Comparison of ENCODE assay signal across 8 cellular contexts in the genomic region with DNA sequence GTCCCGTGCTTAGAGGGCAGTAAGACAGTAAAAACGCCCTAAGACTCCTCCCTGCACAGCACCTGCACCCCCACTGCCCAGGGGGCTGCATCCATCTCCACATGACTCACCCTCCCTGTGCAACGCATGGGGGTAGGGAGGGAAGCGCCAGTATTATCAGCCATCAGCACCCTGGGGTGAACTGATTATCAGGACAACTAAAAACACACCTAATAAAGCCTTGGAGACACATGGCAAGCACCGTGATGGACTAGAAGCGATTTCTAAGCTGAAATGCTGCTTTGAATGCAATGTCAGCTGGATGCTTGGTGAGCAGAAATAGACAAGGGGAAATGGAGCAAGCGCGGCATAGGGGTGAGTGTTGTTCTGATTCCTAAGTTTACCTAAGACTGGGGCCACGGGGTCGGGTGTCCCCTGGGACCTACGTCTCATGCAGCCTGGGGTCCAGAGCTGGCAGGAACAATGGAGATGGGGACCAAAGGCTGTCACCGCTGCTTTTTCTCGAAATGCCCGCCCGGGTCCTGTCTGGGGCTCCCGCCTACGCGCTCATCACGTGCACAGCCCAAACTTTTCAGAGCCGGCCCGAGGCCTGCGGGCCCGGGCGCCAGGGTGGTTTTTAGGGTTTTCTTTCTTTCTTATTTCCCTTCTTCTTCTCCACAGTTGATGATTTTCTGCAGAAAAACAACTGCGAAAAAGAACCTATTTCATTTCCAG. TPM values are rescaled to one million over a fixed set of nuclear protein-coding genes. Genes with fewer than 3 reads are reported as not detected.
DNase-seq lines count a peak whose midpoint lies in the region; ATAC-seq and TF ChIP-seq lines count a peak whose summit lies in the region.

No MANE protein-coding gene starts in this region.

- peak overlapping the region; percentile 3 for H2AFZ ChIP-seq in mesenchymal stem cell (ENCODE audit: low read depth, low read length)

- H3K27me3 ChIP-seq in RWPE2 (ENCODE audit: insufficient read depth, poor library complexity, severe bottlenecking) (no peaks in the 10 kb centered on the region), dorsolateral prefrontal cortex (peaks cover 0 to 9% (median 0%) of the 10 kb centered on the region in 45 donors), mesenchymal stem cell (ENCODE audit: control insufficient read depth in 1 of 2, insufficient read depth in 1 of 2, low read length in 2 of 2) (no peaks in the 10 kb centered on the region), transverse colon (no peaks in the 10 kb centered on the region)

- H3K36me3 ChIP-seq in RWPE2 (ENCODE audit: low read depth) = peaks cover 16% of the 10 kb centered on the region
- H3K36me3 ChIP-seq in mesenchymal stem cell (ENCODE audit: control insufficient read depth in 1 of 2, insufficient read depth in 2 of 2, low read depth in 1 of 2, low read length in 2 of 2) = no peaks in the 10 kb centered on the region
- no peaks in the 10 kb centered on the region for H3K36me3 ChIP-seq in transverse colon

- no peak overlapping the region for H2AK5ac ChIP-seq in mesenchymal stem cell (ENCODE audit: low read length, severe bottlenecking)

- H2BK5ac ChIP-seq in mesenchymal stem cell (ENCODE audit: low read depth, low read length, poor library complexity, severe bottlenecking) = no peak overlapping the region

- H2BK15ac ChIP-seq in mesenchymal stem cell (ENCODE audit: low read depth, poor library complexity, severe bottlenecking) = no peak overlapping the region

- no peak overlapping the region for H3K23ac ChIP-seq in mesenchymal stem cell (ENCODE audit: low read length in 2 of 2)

- H3K9me3 ChIP-seq in RWPE2 (ENCODE audit: severe bottlenecking) = no peaks in the 10 kb centered on the region
- H3K9me3 ChIP-seq in mesenchymal stem cell (ENCODE audit: control insufficient read depth, low read length) = no peaks in the 10 kb centered on the region
- no peaks in the 10 kb centered on the region for H3K9me3 ChIP-seq in transverse colon

- H3K4me1 ChIP-seq in RWPE2 (ENCODE audit: insufficient read depth, poor library complexity, severe bottlenecking) = peaks cover 26% of the 10 kb centered on the region
- peaks cover 8% of the 10 kb centered on the region for H3K4me1 ChIP-seq in mesenchymal stem cell (ENCODE audit: control insufficient read depth, insufficient read depth, low read depth, low read length)
- peaks cover 4 to 58% (median 22%) of the 10 kb centered on the region in 4 donors for H3K4me1 ChIP-seq in transverse colon

- peak overlapping the region; percentile 52 to 54 for H3K18ac ChIP-seq in mesenchymal stem cell (ENCODE audit: low read depth in 1 of 2, low read length in 2 of 2)

- peak overlapping the region; percentile 84 for H3K4me2 ChIP-seq in mesenchymal stem cell (ENCODE audit: low read length, poor library complexity, severe bottlenecking)

- in situ Hi-C loops in transverse colon (cut with MboI; ENCODE audit: low pct_ligation_motif_present in 1 of 4, low pct_unique_long_range_greater_than_20kb in 1 of 4, low sequenced_read_pairs in 3 of 4) = loop anchor here (5.0 to 10.0 kb wide), 4 partner anchors 152 to 162 kb away; no protein-coding TSS in a partner anchor

- H3K14ac ChIP-seq in mesenchymal stem cell (ENCODE audit: low read length in 2 of 2) = no peak overlapping the region

- peaks cover 19% of the 10 kb centered on the region for H3K79me1 ChIP-seq in mesenchymal stem cell (replicated peaks; ENCODE audit: low read length, poor library complexity, severe bottlenecking)

- 10% methylated on average over 24 of the region's 25 CpGs for WGBS in mesenchymal stem cell
- WGBS in transverse colon (ENCODE audit: low coverage in 1 of 2), 2 donors = 6 to 10% methylated on average over 6 to 25 of the region's 25 CpGs

- H2BK12ac ChIP-seq in mesenchymal stem cell (ENCODE audit: low read length in 2 of 2) = no peak overlapping the region

- no peak overlapping the region for H4K91ac ChIP-seq in mesenchymal stem cell (ENCODE audit: low read length)

- peak overlapping the region; percentile 11 for H2BK120ac ChIP-seq in mesenchymal stem cell (ENCODE audit: low read depth, low read length)

- H3K4ac ChIP-seq in mesenchymal stem cell (ENCODE audit: low read depth in 1 of 2, low read length in 2 of 2) = no peak overlapping the region

- intact Hi-C loops in dorsolateral prefrontal cortex (cut with DNase I) (loop anchor here (2.0 to 5.0 kb wide), 2 partner anchors 64 to 160 kb away; no protein-coding TSS in a partner anchor), transverse colon (cut with DNase I; ENCODE audit: low total_unique reads) (loop anchor here (2.0 kb wide), 1 partner anchor 160 kb away; no protein-coding TSS in a partner anchor)

- no peak for TF ChIP-seq POLR2A in transverse colon (IDR thresholded peaks at IDR 0.05)

- peak overlapping the region; percentile 78 for H4K8ac ChIP-seq in mesenchymal stem cell (ENCODE audit: low read length)

- peak overlapping the region; percentile 65 for H3K4me3 ChIP-seq in AG10803 (ENCODE audit: low read length)
- peak overlapping the region; percentile 74 for H3K4me3 ChIP-seq in RWPE2 (ENCODE audit: severe bottlenecking)
- peak overlapping the region; percentile 54 to 95 (median 85) for H3K4me3 ChIP-seq in dorsolateral prefrontal cortex
- H3K4me3 ChIP-seq in mesenchymal stem cell (ENCODE audit: insufficient read depth in 1 of 2, low read depth in 1 of 2, low read length in 2 of 2) = peak overlapping the region; percentile 50 to 80
- peak overlapping the region; percentile 33 to 84 (median 70) for H3K4me3 ChIP-seq in transverse colon

- H3K9ac ChIP-seq in mesenchymal stem cell (ENCODE audit: low read length) = peak overlapping the region; percentile 91

- no peak for TF ChIP-seq EP300 in transverse colon (IDR thresholded peaks at IDR 0.05; ENCODE audit: low read depth)

- ATAC-seq in GM18861 (IDR thresholded peaks at IDR 0.05; ENCODE audit: unreplicated experiment) = peak; percentile 20
- peak; percentile 22 for ATAC-seq in HG03039 (IDR thresholded peaks at IDR 0.05; ENCODE audit: unreplicated experiment)
- ATAC-seq in RWPE2 (ENCODE audit: low read depth) = no peak

- no peak for DNase-seq in AG10803 (ENCODE audit: low read depth)
- no peak for DNase-seq in RWPE2 (ENCODE audit: low spot score)
- peak in 4 of 10 donors; percentile 21 to 54 (median 46) for DNase-seq in dorsolateral prefrontal cortex
- no peak for DNase-seq in mesenchymal stem cell
- no peak for DNase-seq in transverse colon
- DNase-seq in inferior parietal cortex (ENCODE audit: extremely low spot score) = no peak

- peak overlapping the region; percentile 55 for H3K27ac ChIP-seq in RWPE2 (ENCODE audit: poor library complexity, severe bottlenecking)
- H3K27ac ChIP-seq in dorsolateral prefrontal cortex = peak overlapping the region in 45 of 59 donors; percentile 11 to 87 (median 64)
- no peak overlapping the region for H3K27ac ChIP-seq in mesenchymal stem cell (ENCODE audit: low read length, poor library complexity, severe bottlenecking)
- peak overlapping the region; percentile 86 to 98 (median 94) for H3K27ac ChIP-seq in transverse colon

- no peak for TF ChIP-seq CTCF in AG10803 (conservative IDR thresholded peaks at IDR 0.05; ENCODE audit: low read length)
- no peak for TF ChIP-seq CTCF in RWPE2 (IDR thresholded peaks at IDR 0.05; ENCODE audit: poor library complexity, severe bottlenecking)
- TF ChIP-seq CTCF in dorsolateral prefrontal cortex (IDR thresholded peaks at IDR 0.05 in 54 of 56, conservative IDR thresholded peaks at IDR 0.05 in 2 of 56; ENCODE audit: low read depth in 1 of 56, partially characterized antibody in 56 of 56) = no peak
- no peak for TF ChIP-seq CTCF in transverse colon (IDR thresholded peaks at IDR 0.05)

RNA-seq across cellular contexts. Expression of gene TNFAIP3, which starts 0.7 kb away (rescaled TPM):
- total RNA-seq in dorsolateral prefrontal cortex (10 to 100 TPM in 13 of 120 experiments, 1 to 10 TPM in 107; 1.6 to 33.7 (median 5.7) TPM), transverse colon (10 to 100 TPM; 21.4 to 46.8 (median 36.3) TPM)
- 8.2 TPM for polyA plus RNA-seq in mesenchymal stem cell (2013, experiment 1 of 2)
- polyA plus RNA-seq in mesenchymal stem cell (2013, experiment 2 of 2) = 7.2 TPM
